ENCODE assay signal across 8 cellular contexts in the genomic region with DNA sequence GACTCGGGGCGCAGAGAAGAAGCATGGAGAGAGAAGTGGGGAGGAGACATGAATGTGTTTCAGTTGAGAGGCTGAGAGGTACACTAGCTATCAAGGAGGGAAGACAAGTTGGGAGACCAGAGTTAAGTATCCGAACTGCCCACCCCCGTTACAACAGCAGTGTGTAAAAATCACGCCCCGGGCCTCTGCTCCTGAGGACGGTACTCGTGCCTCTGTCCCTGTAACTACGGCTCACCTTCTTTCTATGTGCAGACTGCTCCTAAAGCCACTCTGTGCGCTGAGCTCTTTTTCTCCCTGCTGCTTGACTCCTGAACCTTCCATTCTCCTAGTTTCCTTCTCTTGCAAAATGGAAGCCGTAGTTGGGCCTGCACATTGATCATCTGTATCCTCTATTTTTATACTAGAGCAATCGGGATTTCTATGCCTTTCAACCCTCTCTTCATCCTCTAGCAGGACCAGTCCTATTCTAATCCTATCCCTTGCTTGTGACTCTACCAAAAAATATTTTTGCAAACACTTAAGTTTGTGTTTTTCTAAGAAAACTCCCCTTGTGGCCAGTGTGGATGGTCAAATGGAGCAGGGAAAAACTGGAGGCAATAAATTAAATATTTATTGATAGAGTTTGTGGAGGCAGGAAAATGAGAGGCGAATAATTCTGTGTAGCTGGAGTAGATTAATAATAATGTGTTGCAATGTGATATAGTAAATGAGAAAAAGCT. TPM values are rescaled to one million over a fixed set of nuclear protein-coding genes. Genes with fewer than 3 reads are reported as not detected.
DNase-seq lines count a peak whose midpoint lies in the region; ATAC-seq, FAIRE-seq and TF ChIP-seq lines count a peak whose summit lies in the region.

No MANE protein-coding gene starts in this region.

- H3K4me3 ChIP-seq in NB4 (ENCODE audit: low read depth, low read length) (peak overlapping the region; percentile 99), bronchial epithelial cell (ENCODE audit: low read depth, low read length) (peak overlapping the region; percentile 63), mesenchymal stem cell (ENCODE audit: insufficient read depth in 1 of 2, low read depth in 1 of 2, low read length in 2 of 2) (peak overlapping the region; percentile 94 to 98), aorta (ENCODE audit: low read length in 2 of 2) (peak overlapping the region; percentile 82 to 83)

- peak overlapping the region; percentile 98 for H3K27ac Mint-ChIP-seq in activated CD4-positive, alpha-beta T cell treated with anti-CD3 and anti-CD28 coated beads, Interleukin-2, amount 10 ng/mL, durations not matched to agents 24 days and 14 days

- TF ChIP-seq CTCF in NB4 (IDR thresholded peaks at IDR 0.05; ENCODE audit: low read depth, low read length) (no peak), bronchial epithelial cell (IDR thresholded peaks at IDR 0.05; ENCODE audit: insufficient read depth, low read length, severe bottlenecking) (no peak)

- H3K9ac ChIP-seq in mesenchymal stem cell (ENCODE audit: low read length), result peak overlapping the region; percentile 92

- H3K4ac ChIP-seq in mesenchymal stem cell (ENCODE audit: low read depth in 1 of 2, low read length in 2 of 2), result peak overlapping the region; percentile 88 to 96

- peak overlapping the region in 1 of 2 experiments; percentile 95 for H3K14ac ChIP-seq in mesenchymal stem cell (ENCODE audit: low read length in 2 of 2)

- no peaks in the 10 kb centered on the region for H3K27me3 ChIP-seq in bronchial epithelial cell (ENCODE audit: control insufficient read depth, insufficient read depth, low read length)
- H3K27me3 ChIP-seq in mesenchymal stem cell (ENCODE audit: control insufficient read depth in 1 of 2, insufficient read depth in 1 of 2, low read length in 2 of 2), result no peaks in the 10 kb centered on the region
- no peaks in the 10 kb centered on the region for H3K27me3 ChIP-seq in aorta (ENCODE audit: control insufficient read depth in 1 of 2, insufficient read depth in 2 of 2, low read length in 1 of 2)

- H2BK12ac ChIP-seq in mesenchymal stem cell (ENCODE audit: low read length in 2 of 2), result peak overlapping the region in 1 of 2 experiments; percentile 79

- H3K9me3 ChIP-seq in mesenchymal stem cell (ENCODE audit: control insufficient read depth, low read length), result no peaks in the 10 kb centered on the region
- no peaks in the 10 kb centered on the region for H3K9me3 ChIP-seq in aorta (ENCODE audit: control insufficient read depth, low read length)

- no peak overlapping the region for H4K91ac ChIP-seq in mesenchymal stem cell (ENCODE audit: low read length)

- peak overlapping the region; percentile 61 for H2BK120ac ChIP-seq in mesenchymal stem cell (ENCODE audit: low read depth, low read length)

- peak overlapping the region; percentile 81 for H3K4me2 ChIP-seq in mesenchymal stem cell (ENCODE audit: low read length, poor library complexity, severe bottlenecking)

- H2BK15ac ChIP-seq in mesenchymal stem cell (ENCODE audit: low read depth, poor library complexity, severe bottlenecking), result peak overlapping the region; percentile 68

- H3K36me3 ChIP-seq in bronchial epithelial cell (ENCODE audit: control insufficient read depth, insufficient read depth, low read length) (peaks cover 5% of the 10 kb centered on the region), mesenchymal stem cell (ENCODE audit: control insufficient read depth in 1 of 2, insufficient read depth in 2 of 2, low read depth in 1 of 2, low read length in 2 of 2) (peaks cover 0 to 38% of the 10 kb centered on the region in 2 experiments), aorta (ENCODE audit: control insufficient read depth in 1 of 2, insufficient read depth in 2 of 2, low read length in 1 of 2) (no peaks in the 10 kb centered on the region)

- H3K4me1 ChIP-seq in mesenchymal stem cell (ENCODE audit: control insufficient read depth, insufficient read depth, low read depth, low read length), result peaks cover 4% of the 10 kb centered on the region
- H3K4me1 ChIP-seq in aorta (ENCODE audit: control insufficient read depth in 1 of 2, insufficient read depth in 2 of 2, low read length in 2 of 2), result peaks cover 0 to 4% of the 10 kb centered on the region in 2 donors

- peak overlapping the region in 1 of 2 experiments; percentile 60 for H3K23ac ChIP-seq in mesenchymal stem cell (ENCODE audit: low read length in 2 of 2)

- no peak for DNase-seq in activated CD4-positive, alpha-beta T cell treated with anti-CD3 and anti-CD28 coated beads, Interleukin-2, amount 10 ng/mL, durations not matched to agents 24 days and 14 days
- DNase-seq in activated CD4-positive, alpha-beta T cell treated with anti-CD3 and anti-CD28 coated beads for 4 hours, result no peak
- no peak for DNase-seq in NB4 (ENCODE audit: low read depth)
- no peak for DNase-seq in bronchial epithelial cell (ENCODE audit: low read depth)
- peak; percentile 60 for DNase-seq in mesenchymal stem cell
- DNase-seq in aorta, result no peak
- no peak for DNase-seq in medulla oblongata (ENCODE audit: extremely low spot score)
- DNase-seq in iPS-NIHi7 (ENCODE audit: extremely low spot score), result no peak

- H4K8ac ChIP-seq in mesenchymal stem cell (ENCODE audit: low read length), result no peak overlapping the region

- H2BK5ac ChIP-seq in mesenchymal stem cell (ENCODE audit: low read depth, low read length, poor library complexity, severe bottlenecking), result no peak overlapping the region

- peaks cover 52% of the 10 kb centered on the region for H3K4me1 Mint-ChIP-seq in activated CD4-positive, alpha-beta T cell treated with anti-CD3 and anti-CD28 coated beads, Interleukin-2, amount 10 ng/mL, durations not matched to agents 24 days and 14 days

- no peak for TF ChIP-seq POLR2A in NB4 (IDR thresholded peaks at IDR 0.05; ENCODE audit: extremely low read depth, insufficient read length)

- no peak overlapping the region for H2AK5ac ChIP-seq in mesenchymal stem cell (ENCODE audit: low read length, severe bottlenecking)

- H3K4me3 Mint-ChIP-seq in activated CD4-positive, alpha-beta T cell treated with anti-CD3 and anti-CD28 coated beads, Interleukin-2, amount 10 ng/mL, durations not matched to agents 24 days and 14 days, result peak overlapping the region; percentile 98

- WGBS in mesenchymal stem cell, result 2% methylated on average over 12 of the region's 13 CpGs
- WGBS in aorta, 2 donors, result 10 to 11% methylated on average over 13 of the region's 13 CpGs

- H3K27me3 Mint-ChIP-seq in activated CD4-positive, alpha-beta T cell treated with anti-CD3 and anti-CD28 coated beads, Interleukin-2, amount 10 ng/mL, durations not matched to agents 24 days and 14 days, result no peaks in the 10 kb centered on the region

- H3K36me3 Mint-ChIP-seq in activated CD4-positive, alpha-beta T cell treated with anti-CD3 and anti-CD28 coated beads, Interleukin-2, amount 10 ng/mL, durations not matched to agents 24 days and 14 days (ENCODE audit: low read depth), result peaks cover 43% of the 10 kb centered on the region

- H3K9me3 Mint-ChIP-seq in activated CD4-positive, alpha-beta T cell treated with anti-CD3 and anti-CD28 coated beads, Interleukin-2, amount 10 ng/mL, durations not matched to agents 24 days and 14 days, result peaks cover 3% of the 10 kb centered on the region

- H3K79me1 ChIP-seq in mesenchymal stem cell (replicated peaks; ENCODE audit: low read length, poor library complexity, severe bottlenecking), result peaks cover 25% of the 10 kb centered on the region

- H3K18ac ChIP-seq in mesenchymal stem cell (ENCODE audit: low read depth in 1 of 2, low read length in 2 of 2), result peak overlapping the region in 1 of 2 experiments; percentile 93

- no peak for ATAC-seq in aorta (ENCODE audit: low FRiP score)

- intact Hi-C loops in activated CD4-positive, alpha-beta T cell treated with anti-CD3 and anti-CD28 coated beads, Interleukin-2, amount 10 ng/mL, durations not matched to agents 24 days and 14 days (cut with micrococcal nuclease), result loop anchor here (10.0 kb wide), 1 partner anchor 247 kb away; no protein-coding TSS in a partner anchor
- intact Hi-C loops in aorta (cut with DNase I), result loop anchor here in 1 of 2 donors (5.0 to 10.0 kb wide), 2 partner anchors 245 to 447 kb away; a partner anchor contains a TSS

- no peak for FAIRE-seq in bronchial epithelial cell (lab: Jason Lieb, UNC)

- H2AFZ ChIP-seq in mesenchymal stem cell (ENCODE audit: low read depth, low read length), result peak overlapping the region; percentile 90

- H3K27ac ChIP-seq in mesenchymal stem cell (ENCODE audit: low read length, poor library complexity, severe bottlenecking), result peak overlapping the region; percentile 79
- H3K27ac ChIP-seq in aorta (ENCODE audit: low read depth in 1 of 2, low read length in 2 of 2), result peak overlapping the region; percentile 68 to 69

RNA-seq across cellular contexts. Expression of a gene that starts 0.6 kb away (rescaled TPM):
- total RNA-seq in activated CD4-positive, alpha-beta T cell treated with anti-CD3 and anti-CD28 coated beads, Interleukin-2, amount 10 ng/mL, durations not matched to agents 24 days and 14 days, result 134 and 140 TPM in 2 replicates
- total RNA-seq in bronchial epithelial cell (134 and 140 TPM in 2 replicates), aorta (10 to 100 TPM; 63.3 to 89.3 TPM)
- 215 TPM for polyA plus RNA-seq in mesenchymal stem cell (2013, experiment 1 of 2)
- 218 TPM for polyA plus RNA-seq in mesenchymal stem cell (2013, experiment 2 of 2)
- polyA plus RNA-seq in aorta, result 100 to 1,000 TPM; 113 to 119 TPM

RNA-seq across cellular contexts. Expression of a gene that starts 1.9 kb away (rescaled TPM):
- total RNA-seq in activated CD4-positive, alpha-beta T cell treated with anti-CD3 and anti-CD28 coated beads, Interleukin-2, amount 10 ng/mL, durations not matched to agents 24 days and 14 days, result 4.1 and 4.3 TPM in 2 replicates
- total RNA-seq in bronchial epithelial cell (29.1 and 29.2 TPM in 2 replicates), aorta (10 to 100 TPM in 1 of 2 donors, 1 to 10 TPM in 1; 9.5 to 10.3 TPM)
- polyA plus RNA-seq in mesenchymal stem cell (2013, experiment 1 of 2), result 5.6 TPM
- polyA plus RNA-seq in mesenchymal stem cell (2013, experiment 2 of 2), result 5.7 TPM
- polyA plus RNA-seq in aorta, result 1 to 10 TPM; 2.6 to 7.6 TPM
